Comparison of ENCODE assay signal across 19 cellular contexts in genomic region chr22:39731481-39731880, GRCh38.
DNase-seq lines count a peak whose midpoint lies in the region; ATAC-seq, FAIRE-seq and TF ChIP-seq lines count a peak whose summit lies in the region.
"Had no signal": no experiment of that assay in that cellular context is flagged by ENCODE, and none has a peak within 500 bp of the region (broad histone marks: within the 10 kb centered on the region; RNA-seq: fewer than 3 reads in every experiment).

No MANE protein-coding gene starts in this region.

- H2BK120ac ChIP-seq in H1 (replicated peaks; ENCODE audit: low read depth, low read length), result no peak overlapping the region

- H3K14ac ChIP-seq in H1 (ENCODE audit: insufficient read length), result no peak overlapping the region

- TF ChIP-seq RAD21 in H1 (IDR thresholded peaks at IDR 0.05 in 1 of 2, conservative IDR thresholded peaks at IDR 0.05 in 1 of 2; ENCODE audit: low read depth in 2 of 2, low read length in 2 of 2), result no peak

- H2BK5ac ChIP-seq in H1 (ENCODE audit: low read depth, low read length), result no peak overlapping the region

- H2BK20ac ChIP-seq in H1 (ENCODE audit: low read length), result no peak overlapping the region

- H3K27me3 ChIP-seq in H1 (replicated peaks in 1 of 4; ENCODE audit: control insufficient read depth in 3 of 4, extremely low read depth in 1 of 4, insufficient read depth in 3 of 4, low read length in 3 of 4) (no peaks in the 10 kb centered on the region), upper lobe of right lung (peaks cover 31% of the 10 kb centered on the region), MG63 (no peaks in the 10 kb centered on the region)

- no peak overlapping the region for H3K4me3 ChIP-seq in H1 (ENCODE audit: extremely low read depth in 1 of 4, insufficient read depth in 2 of 4, low read depth in 3 of 4, low read length in 4 of 4)
- H3K4me3 ChIP-seq in upper lobe of right lung, result no peak overlapping the region
- H3K4me3 ChIP-seq in MG63, result no peak overlapping the region

- no peak overlapping the region for H3K9ac ChIP-seq in H1 (replicated peaks in 1 of 4; ENCODE audit: extremely low read depth in 1 of 4, low read depth in 3 of 4, low read length in 3 of 4)
- H3K9ac ChIP-seq: KMS-11 had no signal

- intact Hi-C loops in upper lobe of right lung (cut with DNase I), result no loop called here

- no peak for TF ChIP-seq EP300 in H1 (IDR thresholded peaks at IDR 0.05; ENCODE audit: borderline replicate concordance in 1 of 2, low read depth in 2 of 2, low read length in 2 of 2)

- H2AK5ac ChIP-seq in H1 (ENCODE audit: low read depth, low read length), result no peak overlapping the region

- TF ChIP-seq CTCF in H1 (IDR thresholded peaks at IDR 0.05; ENCODE audit: control extremely low read depth in 1 of 3, insufficient read depth in 1 of 3, low read depth in 1 of 3, low read length in 3 of 3), result no peak
- no peak for TF ChIP-seq CTCF in upper lobe of right lung (IDR thresholded peaks at IDR 0.05)

- no peak overlapping the region for H3K56ac ChIP-seq in H1 (replicated peaks; ENCODE audit: insufficient read length, low read depth, low read length)

- H3K79me2 ChIP-seq in H1 (ENCODE audit: control insufficient read depth in 1 of 2, insufficient read depth in 2 of 2, low read length in 2 of 2), result no peaks in the 10 kb centered on the region

- no peaks in the 10 kb centered on the region for H3K9me3 ChIP-seq in H1 (ENCODE audit: insufficient read depth in 2 of 2, low read depth in 1 of 2, low read length in 1 of 2)
- H3K9me3 ChIP-seq in upper lobe of right lung, result no peaks in the 10 kb centered on the region
- no peaks in the 10 kb centered on the region for H3K9me3 ChIP-seq in MG63

- no peak overlapping the region; the same call in 1 of the 2 replicates for H4K8ac ChIP-seq in H1 (ENCODE audit: extremely low read depth, insufficient read depth, low read length)

- H3K27ac ChIP-seq in H1 (ENCODE audit: low read depth, low read length) (no peak overlapping the region), upper lobe of right lung (no peak overlapping the region)
- H3K27ac ChIP-seq: KMS-11 had no signal

- peak; percentile 29 for DNase-seq in activated CD8-positive, alpha-beta memory T cell treated with anti-CD3 and anti-CD28 coated beads, Interleukin-2, amount 50 U/mL, for 48 hours
- no peak for DNase-seq in activated CD8-positive, alpha-beta memory T cell treated with anti-CD3 and anti-CD28 coated beads, Interleukin-2, amount 50 U/mL, for 4 hours
- DNase-seq in GM03348 (ENCODE audit: low spot score) (peak; percentile 1), H1 (ENCODE audit: low read depth in 1 of 2, low spot score in 2 of 2) (peak in 1 of 2 experiments; percentile 42), upper lobe of right lung (peak; percentile 40), MG63 (no peak)
- DNase-seq: 8988T; C1 segment of cervical spinal cord; CD4-positive, CD25-positive, alpha-beta regulatory T cell; DND-41; EL; HCEC 1CT; HFFc6 had no signal

- no peak for FAIRE-seq in H1 (lab: Jason Lieb, UNC)
- FAIRE-seq: GM12891, GM19239, H54 had no signal

- TF ChIP-seq POLR2A in H1 (IDR thresholded peaks at IDR 0.05; ENCODE audit: control extremely low read depth in 1 of 2, low read depth in 2 of 2, low read length in 2 of 2), result no peak

- no peak overlapping the region for H2AFZ ChIP-seq in H1 (ENCODE audit: low read length)

- 88% methylated on average over 5 of the region's 5 CpGs; no CpG with 5 or more reads in 1 of the 2 experiments for WGBS in H1 (ENCODE audit: extremely low coverage in 1 of 2, insufficient coverage in 1 of 2, insufficient read length in 1 of 2, insufficient replicate concordance in 2 of 2, low coverage in 1 of 2, low lambda C conversion rate in 2 of 2, missing lambda C conversion rate in 1 of 2), 2 experiments

- H3K4ac ChIP-seq in H1 (replicated peaks; ENCODE audit: insufficient read length, low read depth, low read length), result no peak overlapping the region

- H3K79me1 ChIP-seq in H1 (ENCODE audit: low read depth, low read length), result no peaks in the 10 kb centered on the region

- 0 out of 2 replicates have a peak overlapping the region, but pooled peaks have one; percentile 39 for H2BK12ac ChIP-seq in H1 (ENCODE audit: low read depth, low read length)

- ATAC-seq in upper lobe of right lung (no peak), HG03175 (IDR thresholded peaks at IDR 0.05; ENCODE audit: unreplicated experiment) (no peak), HG03469 (IDR thresholded peaks at IDR 0.05; ENCODE audit: unreplicated experiment) (no peak)

- H3K4me1 ChIP-seq in H1 (replicated peaks in 1 of 4; ENCODE audit: control insufficient read depth in 3 of 4, insufficient read depth in 4 of 4, low read length in 3 of 4), result peaks cover 0 to 5% (median 0%) of the 10 kb centered on the region in 4 experiments; a peak in 1 of 7 replicates
- no peaks in the 10 kb centered on the region for H3K4me1 ChIP-seq in upper lobe of right lung

- H4K20me1 ChIP-seq in H1 (replicated peaks in 1 of 2; ENCODE audit: control insufficient read depth in 1 of 2, insufficient read depth in 2 of 2, low read length in 2 of 2), result no peaks in the 10 kb centered on the region

- no peak overlapping the region for H4K91ac ChIP-seq in H1 (replicated peaks; ENCODE audit: insufficient read length, low read length)

- no peak overlapping the region for H3K4me2 ChIP-seq in H1 (ENCODE audit: insufficient read depth in 1 of 2, low read depth in 2 of 2, low read length in 2 of 2)
- H3K4me2 ChIP-seq: KMS-11 had no signal

- H3K23ac ChIP-seq in H1 (ENCODE audit: insufficient read length), result no peak overlapping the region

- H3K23me2 ChIP-seq in H1 (ENCODE audit: low read depth, low read length), result no peaks in the 10 kb centered on the region

- no peak overlapping the region for H2BK15ac ChIP-seq in H1 (ENCODE audit: low read length)

- POLR2A ChIA-PET in H1 (lab: Charles Lee; ENCODE audit: partially characterized antibody), result interaction anchor here (1.0 kb wide), 1 partner anchor 212 kb away, joined by 3 read pairs; no protein-coding TSS in a partner anchor

- H4K5ac ChIP-seq in H1 (ENCODE audit: insufficient read length, low read depth, low read length), result no peak overlapping the region

- H3K36me3 ChIP-seq in H1 (ENCODE audit: control insufficient read depth in 2 of 4, insufficient read depth in 4 of 4, low read length in 3 of 4) (no peaks in the 10 kb centered on the region), upper lobe of right lung (no peaks in the 10 kb centered on the region), MG63 (no peaks in the 10 kb centered on the region)

- CTCF ChIA-PET in H1 (lab: Charles Lee; ENCODE audit: partially characterized antibody), result interaction anchor here (0.6 to 2.5 kb wide), 12 partner anchors 12 to 396 kb away, joined by 3 to 10 read pairs (median 3); no protein-coding TSS in a partner anchor

- H3K18ac ChIP-seq in H1 (ENCODE audit: extremely low read depth, low read length), result no peak overlapping the region

TF ChIP-seq in H1, 55 proteins besides CTCF, POLR2A, EP300 and RAD21:
- no peak for TF ChIP-seq RBBP5 (IDR thresholded peaks at IDR 0.05; ENCODE audit: borderline replicate concordance, low read depth, low read length)
- TF ChIP-seq SP1 (IDR thresholded peaks at IDR 0.05; ENCODE audit: low read depth, low read length), result no peak
- no peak for TF ChIP-seq CHD1 (IDR thresholded peaks at IDR 0.05; ENCODE audit: low read depth, low read length)
- no peak for TF ChIP-seq GABPA (IDR thresholded peaks at IDR 0.05; ENCODE audit: borderline replicate concordance, insufficient read depth, low read length)
- TF ChIP-seq KDM1A (IDR thresholded peaks at IDR 0.05; ENCODE audit: borderline replicate concordance, low read length), result no peak
- no peak for TF ChIP-seq TAF1 (IDR thresholded peaks at IDR 0.05; ENCODE audit: low read depth, low read length)
- no peak for TF ChIP-seq SIN3A (conservative IDR thresholded peaks at IDR 0.05 in 1 of 2, IDR thresholded peaks at IDR 0.05 in 1 of 2; ENCODE audit: low read depth in 1 of 2, low read length in 2 of 2)
- TF ChIP-seq USF2 (IDR thresholded peaks at IDR 0.05; ENCODE audit: low read length), result no peak
- no peak for TF ChIP-seq TCF12 (IDR thresholded peaks at IDR 0.05; ENCODE audit: low read depth, low read length)
- no peak for TF ChIP-seq JUN (IDR thresholded peaks at IDR 0.05; ENCODE audit: low read depth, low read length)

Comparison
In these comparisons a context has a peak if more than half of its experiments do, and no peak if none do; other contexts are left out.
1. DNase-seq: peak in activated CD8-positive, alpha-beta memory T cell treated with anti-CD3 and anti-CD28 coated beads, Interleukin-2, amount 50 U/mL, for 48 hours (single experiment), GM03348 (single experiment) and upper lobe of right lung (single experiment); none in activated CD8-positive, alpha-beta memory T cell treated with anti-CD3 and anti-CD28 coated beads, Interleukin-2, amount 50 U/mL, for 4 hours (single experiment) and MG63 (single experiment).